Comparison of ENCODE assay signal across 9 cellular contexts in the genomic region with DNA sequence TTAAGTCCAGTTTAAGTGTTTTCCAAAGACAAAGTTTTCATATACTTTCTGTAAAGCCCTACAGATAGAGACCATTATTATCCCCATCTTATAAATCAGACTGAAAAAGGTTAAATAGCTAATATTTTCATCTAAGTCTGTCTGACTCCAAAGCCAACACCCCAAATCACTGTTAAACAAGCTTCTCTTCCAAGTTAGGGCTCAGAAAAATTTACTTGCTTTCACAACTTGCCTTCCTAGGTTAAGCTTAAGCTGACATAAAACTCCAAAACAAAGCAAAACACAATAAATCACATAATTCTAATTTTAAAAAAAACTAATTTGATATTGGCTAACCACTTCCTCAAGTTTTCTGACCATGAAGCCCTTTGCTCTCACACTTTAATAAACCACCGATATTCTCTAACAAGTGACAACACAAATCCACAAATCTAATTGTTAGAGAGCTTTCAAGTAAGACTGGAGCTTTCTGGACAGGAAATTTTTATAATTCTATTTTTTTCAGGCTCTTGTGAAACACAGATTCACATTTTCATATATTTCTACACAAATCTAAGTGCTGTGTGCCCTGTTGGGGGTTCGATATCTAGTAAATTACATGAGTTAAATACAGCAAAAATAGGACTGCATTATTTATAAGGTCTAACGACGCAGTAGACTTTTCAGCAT. TPM values are rescaled to one million over a fixed set of nuclear protein-coding genes. Genes with fewer than 3 reads are reported as not detected.
A peak's percentile ranks its signal among the peaks of the same experiment; 100 is the strongest.
DNase-seq lines count a peak whose midpoint lies in the region; ATAC-seq and TF ChIP-seq lines count a peak whose summit lies in the region.
"Had no signal": no experiment of that assay in that cellular context is flagged by ENCODE, and none has a peak within 500 bp of the region (broad histone marks: within the 10 kb centered on the region; RNA-seq: fewer than 3 reads in every experiment).

No MANE protein-coding gene starts in this region.

- in situ Hi-C loops in G401 (cut with HindIII; ENCODE audit: low sequenced_read_pairs), result no loop called here

- no peak for DNase-seq in left ventricle myocardium inferior
- DNase-seq in cardiac septum (ENCODE audit: low spot score), result no peak
- no peak for DNase-seq in uterus
- DNase-seq in T-cell, result no peak
- no peak for DNase-seq in G401 (ENCODE audit: low spot score)

- TF ChIP-seq POLR2A in uterus (IDR thresholded peaks at IDR 0.05), result no peak

- no peak overlapping the region for H3K27ac Mint-ChIP-seq in T-cell
- H3K27ac Mint-ChIP-seq: CD4-positive, CD25-positive, alpha-beta regulatory T cell had no signal

- H3K27me3 Mint-ChIP-seq in T-cell, result peaks cover 36 to 47% of the 10 kb centered on the region in 2 donors

- H3K4me1 ChIP-seq in left ventricle myocardium inferior (peaks cover 30% of the 10 kb centered on the region), duodenal mucosa (ENCODE audit: control insufficient read depth in 1 of 2, insufficient read depth in 2 of 2, low read length in 2 of 2) (peaks cover 26 to 43% of the 10 kb centered on the region in 2 donors), muscle layer of duodenum (ENCODE audit: control insufficient read depth in 1 of 2, insufficient read depth in 2 of 2, low read length in 2 of 2) (peaks cover 0 to 20% of the 10 kb centered on the region in 2 donors), uterus (no peaks in the 10 kb centered on the region)

- CTCF ChIA-PET in T-cell (lab: Charles Lee), result no interaction called here

- H3K4me3 Mint-ChIP-seq in T-cell, result peak overlapping the region in 1 of 3 donors; percentile 77

- ATAC-seq in T-cell (replicated peaks in 1 of 4) (no peak), HG02840 (IDR thresholded peaks at IDR 0.05; ENCODE audit: low FRiP score, unreplicated experiment) (no peak)

- H3K27me3 ChIP-seq in left ventricle myocardium inferior (ENCODE audit: low read depth), result no peaks in the 10 kb centered on the region
- peaks cover 0 to 7% of the 10 kb centered on the region in 2 donors for H3K27me3 ChIP-seq in duodenal mucosa (ENCODE audit: control insufficient read depth in 1 of 2, insufficient read depth in 2 of 2, low read length in 2 of 2)
- H3K27me3 ChIP-seq in muscle layer of duodenum (ENCODE audit: low read depth, low read length), result no peaks in the 10 kb centered on the region
- no peaks in the 10 kb centered on the region for H3K27me3 ChIP-seq in uterus

- no peaks in the 10 kb centered on the region for H3K9me3 Mint-ChIP-seq in T-cell

- peak overlapping the region; percentile 94 for H3K4me3 ChIP-seq in left ventricle myocardium inferior
- peak overlapping the region; percentile 84 to 93 for H3K4me3 ChIP-seq in duodenal mucosa (ENCODE audit: low read depth in 1 of 2, low read length in 2 of 2)
- peak overlapping the region; percentile 70 to 92 for H3K4me3 ChIP-seq in muscle layer of duodenum (ENCODE audit: low read depth in 1 of 2, low read length in 2 of 2)
- H3K4me3 ChIP-seq in uterus, result peak overlapping the region; percentile 70 to 88

- POLR2A ChIA-PET in T-cell (lab: Charles Lee), result no interaction called here

- peaks cover 10 to 18% (median 14%) of the 10 kb centered on the region in 3 donors for H3K4me1 Mint-ChIP-seq in T-cell

- intact Hi-C loops in left ventricle myocardium inferior (cut with micrococcal nuclease), result no loop called here
- intact Hi-C loops in cardiac septum (cut with DNase I), result loop anchor here (5.0 to 10.0 kb wide), 6 partner anchors 144 to 779 kb away; a partner anchor contains a TSS
- intact Hi-C loops in uterus (cut with DNase I; ENCODE audit: low total_unique reads), result no loop called here

- no peaks in the 10 kb centered on the region for H3K9me3 ChIP-seq in left ventricle myocardium inferior (replicated peaks)
- no peaks in the 10 kb centered on the region for H3K9me3 ChIP-seq in duodenal mucosa (ENCODE audit: control insufficient read depth in 1 of 2, low read length in 2 of 2)
- H3K9me3 ChIP-seq in muscle layer of duodenum (ENCODE audit: control insufficient read depth in 1 of 2, low read length in 2 of 2), result no peaks in the 10 kb centered on the region
- no peaks in the 10 kb centered on the region for H3K9me3 ChIP-seq in uterus

- no peaks in the 10 kb centered on the region for H3K36me3 ChIP-seq in left ventricle myocardium inferior
- H3K36me3 ChIP-seq in duodenal mucosa (ENCODE audit: control insufficient read depth in 1 of 2, insufficient read depth in 2 of 2, low read length in 2 of 2), result no peaks in the 10 kb centered on the region
- no peaks in the 10 kb centered on the region for H3K36me3 ChIP-seq in muscle layer of duodenum (ENCODE audit: control insufficient read depth in 1 of 2, insufficient read depth in 2 of 2, low read length in 2 of 2)
- H3K36me3 ChIP-seq in uterus, result no peaks in the 10 kb centered on the region

- peak overlapping the region; percentile 87 for H3K27ac ChIP-seq in left ventricle myocardium inferior (replicated peaks)
- peak overlapping the region; percentile 89 for H3K27ac ChIP-seq in duodenal mucosa (ENCODE audit: low read depth, low read length)
- H3K27ac ChIP-seq in muscle layer of duodenum (ENCODE audit: low read length), result peak overlapping the region; percentile 96
- H3K27ac ChIP-seq in uterus, result peak overlapping the region; percentile 87 to 93

- no peak for TF ChIP-seq CTCF in left ventricle myocardium inferior (IDR thresholded peaks at IDR 0.05; ENCODE audit: borderline replicate concordance)
- no peak for TF ChIP-seq CTCF in uterus (IDR thresholded peaks at IDR 0.05)

- no peaks in the 10 kb centered on the region for H3K36me3 Mint-ChIP-seq in T-cell
- H3K36me3 Mint-ChIP-seq: CD4-positive, CD25-positive, alpha-beta regulatory T cell had no signal

- H3K9ac ChIP-seq in duodenal mucosa (ENCODE audit: low read depth in 1 of 2, low read length in 2 of 2), result peak overlapping the region; percentile 38 to 80

RNA-seq across cellular contexts. Expression of a gene that starts 2.2 kb away (rescaled TPM):
- 35.1 TPM for total RNA-seq in left ventricle myocardium inferior
- total RNA-seq in cardiac septum, result 38.8 TPM
- 100 to 1,000 TPM in 3 of 4 donors, 10 to 100 TPM in 1; 45.3 to 179 (median 120) TPM for total RNA-seq in uterus
- under 1 TPM in 3 of 5 donors, not detected in 2; 0.26 to 0.44 (median 0.35) TPM for total RNA-seq in T-cell
- total RNA-seq in G401 (2014; rRNA removed; shearing (Covaris generic)), result 2.6 and 4.7 TPM in 2 replicates
- total RNA-seq: CD4-positive, CD25-positive, alpha-beta regulatory T cell had no signal
